5 cellular contexts compared by ENCODE assay signal in genomic region chr3:60827666-60828065, GRCh38.
"Had no signal": no experiment of that assay in that cellular context is flagged by ENCODE, and none has a peak within 500 bp of the region (broad histone marks: within the 10 kb centered on the region; RNA-seq: fewer than 3 reads in every experiment).

No MANE protein-coding gene starts in this region.

- H3K4me3 ChIP-seq: K562 had no signal

- H3K27ac ChIP-seq: HL-60 had no signal

- ATAC-seq: HepG2, K562 had no signal

- DNase-seq: IMR-90, KBM-7 had no signal
